ENCODE assay signal across 8 cellular contexts in genomic region chr17:81101614-81102306, GRCh38.
DNase-seq lines count a peak whose midpoint lies in the region; ATAC-seq and TF ChIP-seq lines count a peak whose summit lies in the region.

No MANE protein-coding gene starts in this region.

- peak; percentile 61 to 79 for ATAC-seq in gastrocnemius medialis

- H3K4me3 ChIP-seq in HFF-Myc (replicated peaks; ENCODE audit: low read depth, low read length) (no peak overlapping the region), ascending aorta (no peak overlapping the region), gastrocnemius medialis (no peak overlapping the region)

- in situ Hi-C loops in gastrocnemius medialis (cut with MboI; ENCODE audit: low sequenced_read_pairs in 4 of 4), result no loop called here

- TF ChIP-seq POLR2A in gastrocnemius medialis (IDR thresholded peaks at IDR 0.05), result no peak

- intact Hi-C loops in ascending aorta (cut with DNase I), result loop anchor here (1.0 kb wide), 2 partner anchors 77 to 674 kb away; no protein-coding TSS in a partner anchor
- intact Hi-C loops in gastrocnemius medialis (cut with DNase I; ENCODE audit: low total_unique reads), result loop anchor here (1.0 to 5.0 kb wide), 3 partner anchors 78 to 674 kb away; no protein-coding TSS in a partner anchor

- peak; percentile 99 for TF ChIP-seq CTCF in GM12801 (IDR thresholded peaks at IDR 0.05; ENCODE audit: extremely low read depth, insufficient read length)
- TF ChIP-seq CTCF in HFF-Myc (IDR thresholded peaks at IDR 0.05; ENCODE audit: low read depth, low read length, missing control alignments), result peak; percentile 100
- peak; percentile 100 for TF ChIP-seq CTCF in ascending aorta (IDR thresholded peaks at IDR 0.05)
- peak; percentile 99 to 100 (median 100) for TF ChIP-seq CTCF in gastrocnemius medialis (IDR thresholded peaks at IDR 0.05 in 4 of 5, conservative IDR thresholded peaks at IDR 0.05 in 1 of 5)

- H3K4me1 ChIP-seq in ascending aorta, result peaks cover 7 to 8% of the 10 kb centered on the region in 2 donors
- H3K4me1 ChIP-seq in gastrocnemius medialis, result peaks cover 5 to 10% of the 10 kb centered on the region in 2 donors

- no peaks in the 10 kb centered on the region for H3K36me3 ChIP-seq in ascending aorta
- H3K36me3 ChIP-seq in gastrocnemius medialis, result no peaks in the 10 kb centered on the region

- no peak overlapping the region for H3K27ac ChIP-seq in ascending aorta
- no peak overlapping the region for H3K27ac ChIP-seq in gastrocnemius medialis

- no peaks in the 10 kb centered on the region for H3K9me3 ChIP-seq in ascending aorta
- H3K9me3 ChIP-seq in gastrocnemius medialis, result no peaks in the 10 kb centered on the region

- DNase-seq in HFF-Myc (ENCODE audit: extremely low read depth, low read depth), result no peak
- peak; percentile 88 for DNase-seq in NCI-H146 (lab: John Stamatoyannopoulos, UW)
- peak; percentile 84 for DNase-seq in T1000 (lab: John Stamatoyannopoulos, UW)
- DNase-seq in ascending aorta (ENCODE audit: low spot score in 2 of 2), result peak; percentile 28 to 89
- peak; percentile 97 for DNase-seq in hepatic stellate cell (ENCODE audit: low spot score)
- DNase-seq in gastrocnemius medialis, result peak; percentile 51 to 76
- no peak for DNase-seq in DMS79 treated with DMSO at 0.1 percent for 48 hours (lab: John Stamatoyannopoulos, UW)

- H3K27me3 ChIP-seq in ascending aorta, result no peaks in the 10 kb centered on the region
- H3K27me3 ChIP-seq in gastrocnemius medialis, result no peaks in the 10 kb centered on the region

Comparison
In these comparisons a context has a peak if more than half of its experiments do, and no peak if none do; other contexts are left out.
1. DNase-seq: peak in NCI-H146 (single experiment), T1000 (single experiment), ascending aorta (2 of 2), hepatic stellate cell (single experiment) and gastrocnemius medialis (2 of 2); none in HFF-Myc (single experiment) and DMS79 treated with DMSO at 0.1 percent for 48 hours (single experiment).
2. Peak in every context shown above with its lines, with median percentiles within 50 percentile points of each other: CTCF ChIP-seq.